21 cellular contexts compared by ENCODE assay signal in genomic region chr18:27661320-27662049, GRCh38.
DNase-seq lines count a peak whose midpoint lies in the region; ATAC-seq lines count a peak whose summit lies in the region.
"Had no signal": no experiment of that assay in that cellular context is flagged by ENCODE, and none has a peak within 500 bp of the region (broad histone marks: within the 10 kb centered on the region; RNA-seq: fewer than 3 reads in every experiment).

No MANE protein-coding gene starts in this region.

- intact Hi-C loops in Right ventricle myocardium superior (cut with DNase I): no loop called here

- H3K4me3 ChIP-seq in NT2/D1 (ENCODE audit: insufficient read length, low read depth): no peak overlapping the region
- H3K4me3 ChIP-seq: ascending aorta, ovary, SJSA1 had no signal

- H3K4me1 ChIP-seq in NT2/D1 (ENCODE audit: insufficient read depth, insufficient read length): no peaks in the 10 kb centered on the region
- H3K4me1 ChIP-seq: ascending aorta, SJSA1 had no signal

- no peaks in the 10 kb centered on the region for H3K36me3 ChIP-seq in NT2/D1 (ENCODE audit: insufficient read depth, insufficient read length, low read length)
- H3K36me3 ChIP-seq: ascending aorta, ovary, SJSA1 had no signal

- DNase-seq in NCI-H2107 treated with DMSO at 0.1 percent for 48 hours (lab: John Stamatoyannopoulos, UW; ENCODE audit: unreplicated experiment) (peak; percentile 43), NCI-H2107 (lab: John Stamatoyannopoulos, UW) (no peak), NT2/D1 (ENCODE audit: low read depth, low spot score) (peak; percentile 38), left kidney (ENCODE audit: low read depth, low spot score) (peak; percentile 42), retina (peak; percentile 74), activated gamma-delta T cell treated with Interleukin-2 at 50 U/mL for 16 hours (no peak), Right ventricle myocardium superior (no peak)
- DNase-seq: activated CD4-positive, alpha-beta T cell treated with anti-CD3 and anti-CD28 coated beads for 48 hours; activated naive CD4-positive, alpha-beta T cell treated with Interleukin-2 at 50 U/mL for 16 hours; CD4-positive, CD25-positive, alpha-beta regulatory T cell; left cardiac atrium; MV-4-11; NCI-H446; ovary; small intestine; stimulated activated CD4-positive, alpha-beta T cell treated with anti-CD3 and anti-CD28 coated beads, Interleukin-4, amount 100 ng/mL, for 4 hours; stimulated activated CD8-positive, alpha-beta memory T cell treated with anti-CD3 and anti-CD28 coated beads, Interleukin-4, amount 100 ng/mL, for 48 hours; T1000 had no signal

- no peaks in the 10 kb centered on the region for H3K9me3 ChIP-seq in NT2/D1 (ENCODE audit: insufficient read depth, low read length)
- H3K9me3 ChIP-seq: ascending aorta, ovary, SJSA1 had no signal

- no peak for ATAC-seq in HG03196 (IDR thresholded peaks at IDR 0.05; ENCODE audit: unreplicated experiment)
- ATAC-seq in Right ventricle myocardium superior (ENCODE audit: poor library complexity): no peak
- ATAC-seq: left cardiac atrium had no signal

- H3K27me3 ChIP-seq in NT2/D1 (ENCODE audit: insufficient read depth, insufficient read length): no peaks in the 10 kb centered on the region
- H3K27me3 ChIP-seq: ascending aorta, ovary, SJSA1 had no signal

- no peak overlapping the region for H3K9ac ChIP-seq in NT2/D1 (ENCODE audit: insufficient read length, low read depth)

Comparison
In these comparisons a context has a peak if more than half of its experiments do, and no peak if none do; other contexts are left out.
1. DNase-seq: peak in NCI-H2107 treated with DMSO at 0.1 percent for 48 hours (single experiment), NT2/D1 (single experiment), left kidney (single experiment) and retina (single experiment); none in NCI-H2107 (single experiment), activated gamma-delta T cell treated with Interleukin-2 at 50 U/mL for 16 hours (single experiment) and Right ventricle myocardium superior (single experiment).